Comparison of ENCODE assay signal across 9 cellular contexts in genomic region chr17:61314368-61315078, GRCh38.
DNase-seq lines count a peak whose midpoint lies in the region; ATAC-seq and TF ChIP-seq lines count a peak whose summit lies in the region.
"Had no signal": no experiment of that assay in that cellular context is flagged by ENCODE, and none has a peak within 500 bp of the region (broad histone marks: within the 10 kb centered on the region; RNA-seq: fewer than 3 reads in every experiment).

No MANE protein-coding gene starts in this region.

- intact Hi-C loops in Right ventricle myocardium superior (cut with DNase I), result no loop called here
- intact Hi-C loops in psoas muscle (cut with DNase I), result no loop called here

- H3K9ac ChIP-seq in adipocyte (ENCODE audit: low read length), result peak overlapping the region; percentile 46

- H3K27me3 ChIP-seq in adipocyte (replicated peaks; ENCODE audit: control insufficient read depth, insufficient read depth, low read length) (no peaks in the 10 kb centered on the region), psoas muscle (ENCODE audit: insufficient read depth in 3 of 3, low read length in 2 of 3) (no peaks in the 10 kb centered on the region)

- H3K4me1 ChIP-seq in adipocyte (ENCODE audit: control insufficient read depth, insufficient read depth, low read length) (peaks cover 38% of the 10 kb centered on the region), psoas muscle (peaks cover 21% of the 10 kb centered on the region)

- no peak overlapping the region for H3K27ac Mint-ChIP-seq in activated naive CD8-positive, alpha-beta T cell treated with anti-CD3 and anti-CD28 coated beads for 36 hours

- DNase-seq in DMS79 (lab: John Stamatoyannopoulos, UW) (peak; percentile 77), adipocyte (ENCODE audit: low read depth) (peak; percentile 55), Right ventricle myocardium superior (peak; percentile 63), psoas muscle (peak; percentile 25 to 64), NCI-H526 (lab: John Stamatoyannopoulos, UW) (no peak), NCI-H774 (lab: John Stamatoyannopoulos, UW) (no peak), NCI-H2107 treated with DMSO at 0.1 percent for 48 hours (lab: John Stamatoyannopoulos, UW; ENCODE audit: unreplicated experiment) (no peak)
- no peak for DNase-seq in activated naive CD8-positive, alpha-beta T cell treated with anti-CD3 and anti-CD28 coated beads for 36 hours
- DNase-seq: T-helper 9 cell had no signal

- H3K9me3 Mint-ChIP-seq in activated naive CD8-positive, alpha-beta T cell treated with anti-CD3 and anti-CD28 coated beads for 36 hours, result no peaks in the 10 kb centered on the region

- peak overlapping the region; percentile 71 for H3K27ac ChIP-seq in psoas muscle

- no peak overlapping the region for H3K4me3 Mint-ChIP-seq in activated naive CD8-positive, alpha-beta T cell treated with anti-CD3 and anti-CD28 coated beads for 36 hours

- TF ChIP-seq CTCF in psoas muscle (IDR thresholded peaks at IDR 0.05), result peak; percentile 8

- ATAC-seq in Right ventricle myocardium superior (ENCODE audit: poor library complexity) (peak; percentile 94), psoas muscle (peak; percentile 72 to 91 (median 88))

- no peaks in the 10 kb centered on the region for H3K27me3 Mint-ChIP-seq in activated naive CD8-positive, alpha-beta T cell treated with anti-CD3 and anti-CD28 coated beads for 36 hours

- 24 to 32% (median 28%) methylated on average over 8 of the region's 8 CpGs for whole genome bisulfite sequencing in psoas muscle, 3 donors

- H3K9me3 ChIP-seq in adipocyte (ENCODE audit: control insufficient read depth, low read length) (no peaks in the 10 kb centered on the region), psoas muscle (no peaks in the 10 kb centered on the region)

- H3K36me3 ChIP-seq in adipocyte (ENCODE audit: control insufficient read depth, insufficient read depth, low read length, severe bottlenecking) (no peaks in the 10 kb centered on the region), psoas muscle (ENCODE audit: insufficient read depth in 1 of 2, low read depth in 1 of 2) (no peaks in the 10 kb centered on the region)

- peak overlapping the region; percentile 31 for H3K4me3 ChIP-seq in adipocyte (ENCODE audit: low read length)
- H3K4me3 ChIP-seq in psoas muscle, result peak overlapping the region; percentile 20

- no peaks in the 10 kb centered on the region for H3K4me1 Mint-ChIP-seq in activated naive CD8-positive, alpha-beta T cell treated with anti-CD3 and anti-CD28 coated beads for 36 hours

- no peaks in the 10 kb centered on the region for H3K36me3 Mint-ChIP-seq in activated naive CD8-positive, alpha-beta T cell treated with anti-CD3 and anti-CD28 coated beads for 36 hours

Comparison
In these comparisons a context has a peak if more than half of its experiments do, and no peak if none do; other contexts are left out.
1. DNase-seq: peak in DMS79 (single experiment), adipocyte (single experiment), Right ventricle myocardium superior (single experiment) and psoas muscle (2 of 2); none in activated naive CD8-positive, alpha-beta T cell treated with anti-CD3 and anti-CD28 coated beads for 36 hours (single experiment), NCI-H526 (0 of 2), NCI-H774 (single experiment) and NCI-H2107 treated with DMSO at 0.1 percent for 48 hours (single experiment).